22 cellular contexts compared by ENCODE assay signal in the genomic region with DNA sequence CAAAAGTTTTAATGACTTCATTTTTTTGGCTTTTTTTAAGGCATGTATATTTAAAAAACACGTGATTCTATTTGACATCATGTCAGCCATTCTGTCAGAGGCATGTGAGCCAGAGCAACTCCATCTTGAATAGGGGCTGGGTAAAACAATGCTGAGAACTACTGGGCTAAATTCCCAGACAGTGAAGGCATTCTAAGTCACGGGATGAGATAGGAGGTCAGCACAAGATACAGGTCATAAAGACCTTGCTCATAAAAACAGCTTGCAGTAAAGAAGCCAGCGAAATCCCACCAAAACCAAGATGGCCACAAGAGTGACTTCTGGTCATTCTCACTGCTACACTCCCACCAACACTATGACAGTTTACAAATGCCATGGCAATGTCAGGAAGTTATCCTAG.
"Had no signal": no experiment of that assay in that cellular context is flagged by ENCODE, and none has a peak within 500 bp of the region (broad histone marks: within the 10 kb centered on the region; RNA-seq: fewer than 3 reads in every experiment).

No MANE protein-coding gene starts in this region.

- H3K27me3 Mint-ChIP-seq: memory B cell, type B pancreatic cell had no signal

- H3K27ac ChIP-seq: gastroesophageal sphincter, left lung, lower lobe of right lung, ovary, right atrium auricular region, sigmoid colon, skin epidermis had no signal

- H3K4me1 Mint-ChIP-seq: memory B cell; naive thymus-derived CD4-positive, alpha-beta T cell had no signal

- H3K36me3 ChIP-seq: gastroesophageal sphincter, left lung, lower lobe of right lung, ovary, right atrium auricular region, sigmoid colon had no signal

- H3K36me3 Mint-ChIP-seq: memory B cell; naive thymus-derived CD4-positive, alpha-beta T cell; type B pancreatic cell had no signal

- DNase-seq: cortex of kidney; dorsolateral prefrontal cortex; effector CD8-positive, alpha-beta T cell; glutamatergic neuron; left lung; lower lobe of right lung; naive thymus-derived CD4-positive, alpha-beta T cell; nucleus accumbens; ovary; sigmoid colon; stimulated activated CD4-positive, alpha-beta T cell treated with anti-CD3 and anti-CD28 coated beads, Interleukin-2, amount 100 ng/mL, for 48 hours; stimulated activated naive CD4-positive, alpha-beta T cell treated with Interleukin-2 at 50 U/mL for 16 hours had no signal

- H3K9me3 Mint-ChIP-seq: memory B cell; naive thymus-derived CD4-positive, alpha-beta T cell; neural crest cell; type B pancreatic cell had no signal

- ATAC-seq: esophagus mucosa; gastroesophageal sphincter; left lung; lower lobe of right lung; naive thymus-derived CD4-positive, alpha-beta T cell had no signal

- H3K4me1 ChIP-seq: gastroesophageal sphincter, left lung, lower lobe of right lung, right atrium auricular region, sigmoid colon had no signal

- H3K27ac Mint-ChIP-seq: memory B cell; naive thymus-derived CD4-positive, alpha-beta T cell; type B pancreatic cell had no signal

- H3K9me3 ChIP-seq: gastroesophageal sphincter, left lung, lower lobe of right lung, ovary, right atrium auricular region had no signal

- H3K4me3 Mint-ChIP-seq: memory B cell; naive thymus-derived CD4-positive, alpha-beta T cell; neural crest cell; type B pancreatic cell had no signal

- H3K4me3 ChIP-seq: dorsolateral prefrontal cortex, gastroesophageal sphincter, left lung, lower lobe of right lung, ovary, right atrium auricular region, sigmoid colon, skin epidermis had no signal

- H3K27me3 ChIP-seq: dorsolateral prefrontal cortex, gastroesophageal sphincter, left lung, ovary, right atrium auricular region, sigmoid colon had no signal

- FAIRE-seq: endometrium, keratinocyte, urothelium cell line had no signal
